ENCODE assay signal across 8 cellular contexts in the genomic region with DNA sequence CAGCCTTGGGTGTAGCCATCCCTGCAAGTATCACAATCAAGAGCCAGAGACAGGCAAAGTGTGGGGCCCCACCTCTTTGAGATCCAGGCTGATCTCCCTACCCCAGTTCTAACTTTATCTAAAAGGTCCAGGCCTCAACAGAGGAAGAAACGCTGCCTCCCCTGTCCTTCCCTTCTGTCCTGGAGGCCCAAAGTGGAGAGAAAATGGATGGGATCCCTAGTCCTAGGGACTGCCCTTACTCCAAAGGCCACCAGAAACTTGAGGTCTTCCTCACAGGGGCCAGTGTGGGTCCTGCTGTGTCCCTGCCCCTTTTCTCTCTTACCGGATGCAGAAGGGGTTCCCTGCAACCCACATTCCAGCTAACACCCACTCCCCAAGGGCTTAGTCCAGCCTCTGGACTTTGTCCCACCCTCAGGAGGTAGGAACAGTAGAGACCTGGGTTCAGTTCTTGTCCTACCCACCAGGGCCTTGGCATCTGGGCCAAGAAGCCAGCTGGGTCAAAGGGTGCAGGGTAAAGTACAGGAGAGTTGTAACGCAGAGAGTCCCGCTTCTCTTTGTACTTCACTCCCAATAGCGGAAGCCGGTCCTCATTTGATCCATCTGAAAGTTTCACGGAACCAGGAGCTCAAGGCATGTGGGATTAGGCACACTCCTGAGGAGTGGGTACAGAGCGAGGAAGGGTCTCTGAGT. TPM values are rescaled to one million over a fixed set of nuclear protein-coding genes. Genes with fewer than 3 reads are reported as not detected.
A peak's percentile ranks its signal among the peaks of the same experiment; 100 is the strongest.
DNase-seq lines count a peak whose midpoint lies in the region; ATAC-seq and TF ChIP-seq lines count a peak whose summit lies in the region.

No MANE protein-coding gene starts in this region.

- H3K4me1 ChIP-seq in colonic mucosa, result peaks cover 27% of the 10 kb centered on the region

- no peak for ATAC-seq in naive thymus-derived CD8-positive, alpha-beta T cell
- ATAC-seq in esophagus mucosa (no peak), GM19463 (IDR thresholded peaks at IDR 0.05; ENCODE audit: unreplicated experiment) (no peak)

- peak overlapping the region; percentile 98 to 99 for H3K9ac ChIP-seq in colonic mucosa (ENCODE audit: low read depth in 2 of 2, low read length in 2 of 2)

- TF ChIP-seq CTCF in CD14-positive monocyte (IDR thresholded peaks at IDR 0.05), result no peak
- no peak for TF ChIP-seq CTCF in colonic mucosa (IDR thresholded peaks at IDR 0.05)

- H3K4me3 ChIP-seq in colonic mucosa, result peak overlapping the region; percentile 95

- DNase-seq in CD14-positive monocyte (ENCODE audit: low spot score) (no peak), LHCN-M2 (ENCODE audit: low read depth) (peak; percentile 20), colonic mucosa (peak; percentile 81), DMS79 treated with DMSO at 0.1 percent for 48 hours (lab: John Stamatoyannopoulos, UW) (no peak), hippocampal formation (lab: John Stamatoyannopoulos, UW) (no peak)
- no peak for DNase-seq in naive thymus-derived CD8-positive, alpha-beta T cell

- H3K27ac Mint-ChIP-seq in CD14-positive monocyte, result peak overlapping the region; percentile 87 to 98 (median 94)
- H3K27ac Mint-ChIP-seq in naive thymus-derived CD8-positive, alpha-beta T cell, result peak overlapping the region; percentile 84 to 97 (median 94)

- H3K27me3 ChIP-seq in colonic mucosa, result no peaks in the 10 kb centered on the region

- H3K27ac ChIP-seq in colonic mucosa, result peak overlapping the region; percentile 94

- POLR2A ChIA-PET in naive thymus-derived CD8-positive, alpha-beta T cell (lab: Charles Lee), result interaction anchor here (0.8 to 4.4 kb wide), 4 partner anchors 8 to 68 kb away, joined by 3 to 70 read pairs (median 26); partner anchors contain the start of genes ISG20L2, METTL25B and MRPL24

- H3K9me3 ChIP-seq in colonic mucosa, result no peaks in the 10 kb centered on the region

- intact Hi-C loops in CD14-positive monocyte (cut with micrococcal nuclease), result loop anchor here (2.0 to 5.0 kb wide), 2 partner anchors 17 to 247 kb away; partner anchors contain the start of genes PRCC (in 2 of the 2) and MEF2D (in 1 of the 2)
- intact Hi-C loops in colonic mucosa (cut with DNase I), result no loop called here

- H3K36me3 Mint-ChIP-seq in CD14-positive monocyte, result peaks cover 11 to 14% of the 10 kb centered on the region in 2 donors
- H3K36me3 Mint-ChIP-seq in naive thymus-derived CD8-positive, alpha-beta T cell, result peaks cover 0 to 12% (median 2%) of the 10 kb centered on the region in 3 donors

- no peaks in the 10 kb centered on the region for H3K36me3 ChIP-seq in colonic mucosa

- H3K27me3 Mint-ChIP-seq in CD14-positive monocyte (ENCODE audit: low read depth in 3 of 3), result peaks cover 0 to 2% (median 0%) of the 10 kb centered on the region in 3 donors
- H3K27me3 Mint-ChIP-seq in naive thymus-derived CD8-positive, alpha-beta T cell, result no peaks in the 10 kb centered on the region

- peaks cover 77% of the 10 kb centered on the region for H3K4me1 Mint-ChIP-seq in CD14-positive monocyte
- peaks cover 35 to 75% (median 71%) of the 10 kb centered on the region in 4 donors for H3K4me1 Mint-ChIP-seq in naive thymus-derived CD8-positive, alpha-beta T cell

- H3K4me3 Mint-ChIP-seq in CD14-positive monocyte, result peak overlapping the region; percentile 88 to 97
- peak overlapping the region; percentile 81 to 97 (median 92) for H3K4me3 Mint-ChIP-seq in naive thymus-derived CD8-positive, alpha-beta T cell

- H3K9me3 Mint-ChIP-seq in CD14-positive monocyte, result no peaks in the 10 kb centered on the region
- H3K9me3 Mint-ChIP-seq in naive thymus-derived CD8-positive, alpha-beta T cell, result no peaks in the 10 kb centered on the region

RNA-seq across cellular contexts. Expression of gene HDGF, which starts 1.9 kb away (rescaled TPM):
- 10 to 100 TPM; 23.9 to 49.9 TPM for polyA plus RNA-seq in CD14-positive monocyte
- total RNA-seq in LHCN-M2 (2014; rRNA removed) (327 and 339 TPM in 2 replicates), colonic mucosa (100 to 1,000 TPM; 215 to 438 TPM), esophagus mucosa (205 TPM)
- polyA plus RNA-seq in LHCN-M2 (2012), result 270 TPM
- total RNA-seq in naive thymus-derived CD8-positive, alpha-beta T cell, result 100 to 1,000 TPM in 1 of 2 experiments, 10 to 100 TPM in 1; 95.4 to 103 TPM
- 10 to 100 TPM; 25.0 to 50.1 (median 41.3) TPM for polyA plus RNA-seq in naive thymus-derived CD8-positive, alpha-beta T cell

RNA-seq across cellular contexts. Expression of gene MRPL24, which starts 8.7 kb away (rescaled TPM):
- 10 to 100 TPM; 38.4 to 47.0 TPM for polyA plus RNA-seq in CD14-positive monocyte
- total RNA-seq in LHCN-M2 (2014; rRNA removed) (80.4 and 86.1 TPM in 2 replicates), colonic mucosa (10 to 100 TPM; 39.1 to 86.7 TPM), esophagus mucosa (67.4 TPM)
- 124 TPM for polyA plus RNA-seq in LHCN-M2 (2012)
- total RNA-seq in naive thymus-derived CD8-positive, alpha-beta T cell, result 10 to 100 TPM; 49.7 to 56.9 TPM
- 100 to 1,000 TPM in 2 of 3 donors, 10 to 100 TPM in 1; 98.6 to 109 (median 103) TPM for polyA plus RNA-seq in naive thymus-derived CD8-positive, alpha-beta T cell

RNA-seq across cellular contexts. Expression of gene PRCC, which starts 17.8 kb away (rescaled TPM):
- polyA plus RNA-seq in CD14-positive monocyte, result 10 to 100 TPM; 26.7 to 29.6 TPM
- total RNA-seq in LHCN-M2 (2014; rRNA removed) (36.8 and 44.4 TPM in 2 replicates), colonic mucosa (10 to 100 TPM; 57.1 to 58.7 TPM), esophagus mucosa (61.1 TPM)
- polyA plus RNA-seq in LHCN-M2 (2012), result 44.1 TPM
- 10 to 100 TPM; 59.5 to 64.0 TPM for total RNA-seq in naive thymus-derived CD8-positive, alpha-beta T cell
- 10 to 100 TPM; 22.9 to 55.7 (median 39.9) TPM for polyA plus RNA-seq in naive thymus-derived CD8-positive, alpha-beta T cell

RNA-seq across cellular contexts. Expression of gene ISG20L2, which starts 21.0 kb away (rescaled TPM):
- 10 to 100 TPM; 17.2 to 18.1 TPM for polyA plus RNA-seq in CD14-positive monocyte
- 14.2 and 25.6 TPM in 2 replicates for total RNA-seq in LHCN-M2 (2014; rRNA removed)
- polyA plus RNA-seq in LHCN-M2 (2012), result 15.8 TPM
- total RNA-seq in colonic mucosa, result 10 to 100 TPM; 23.4 to 30.0 TPM
- total RNA-seq in naive thymus-derived CD8-positive, alpha-beta T cell, result 10 to 100 TPM; 45.0 to 50.3 TPM
- 10 to 100 TPM; 20.0 to 23.4 (median 20.7) TPM for polyA plus RNA-seq in naive thymus-derived CD8-positive, alpha-beta T cell
- 27.5 TPM for total RNA-seq in esophagus mucosa

RNA-seq across cellular contexts. Expression of gene METTL25B, which starts 21.3 kb away (rescaled TPM):
- polyA plus RNA-seq in CD14-positive monocyte, result 1 to 10 TPM; 4.6 to 4.8 TPM
- total RNA-seq in LHCN-M2 (2014; rRNA removed) (10.0 and 11.2 TPM in 2 replicates), colonic mucosa (10 to 100 TPM; 31.3 to 51.9 TPM), esophagus mucosa (23.5 TPM)
- 10.6 TPM for polyA plus RNA-seq in LHCN-M2 (2012)
- total RNA-seq in naive thymus-derived CD8-positive, alpha-beta T cell, result 10 to 100 TPM; 33.6 to 39.3 TPM
- 1 to 10 TPM; 2.3 to 6.7 (median 5.6) TPM for polyA plus RNA-seq in naive thymus-derived CD8-positive, alpha-beta T cell

Comparison
In these comparisons a context has a peak if more than half of its experiments do, and no peak if none do; other contexts are left out.
1. DNase-seq: peak in LHCN-M2 (single experiment) and colonic mucosa (single experiment); none in CD14-positive monocyte (single experiment), naive thymus-derived CD8-positive, alpha-beta T cell (0 of 10), DMS79 treated with DMSO at 0.1 percent for 48 hours (single experiment) and hippocampal formation (0 of 2).